28 cellular contexts compared by ENCODE assay signal in genomic region chr10:7892146-7892545, GRCh38.
"Had no signal": no experiment of that assay in that cellular context is flagged by ENCODE, and none has a peak within 500 bp of the region (broad histone marks: within the 10 kb centered on the region; RNA-seq: fewer than 3 reads in every experiment).

No MANE protein-coding gene starts in this region.

- H3K9me3 ChIP-seq: esophagus muscularis mucosa, heart left ventricle had no signal

- H3K9me3 Mint-ChIP-seq: activated B cell treated with CpG ODN at 0.5 μM for 24 hours; activated CD8-positive, alpha-beta T cell treated with anti-CD3 and anti-CD28 coated beads for 36 hours; activated naive CD4-positive, alpha-beta T cell treated with anti-CD3 and anti-CD28 coated beads for 36 hours; activated naive CD4-positive, alpha-beta T cell treated with anti-CD3 and anti-CD28 coated beads, Interleukin-2, amount 50 U/mL, for 24 hours; activated naive CD8-positive, alpha-beta T cell treated with anti-CD3 and anti-CD28 coated beads for 36 hours; activated naive CD8-positive, alpha-beta T cell treated with anti-CD3 and anti-CD28 coated beads, Interleukin-2, amount 50 U/mL, for 24 hours; activated T-cell treated with anti-CD3 and anti-CD28 coated beads, Interleukin-2, amount 50 U/mL, for 4 hours; activated T-helper 2 cell treated with anti-CD3 and anti-CD28 coated beads, Interferon-gamma antibody, Interleukin-2, Interleukin-4, amounts not matched to agents 10 μg/mL and 5 μg/mL and 100 μg/mL, durations not matched to agents 14 hours and 24 hours and 36 hours; central memory CD8-positive, alpha-beta T cell; effector memory CD8-positive, alpha-beta T cell; T-helper 2 cell treated with Interferon-gamma antibody and Interleukin-4, amounts not matched to agents 5 μg/mL and 100 μg/mL, for 36 hours had no signal

- H3K27ac Mint-ChIP-seq: activated B cell treated with CpG ODN at 0.5 μM for 24 hours; activated CD8-positive, alpha-beta T cell treated with anti-CD3 and anti-CD28 coated beads for 36 hours; activated naive CD4-positive, alpha-beta T cell treated with anti-CD3 and anti-CD28 coated beads for 36 hours; activated naive CD4-positive, alpha-beta T cell treated with anti-CD3 and anti-CD28 coated beads, Interleukin-2, amount 50 U/mL, for 24 hours; activated naive CD8-positive, alpha-beta T cell treated with anti-CD3 and anti-CD28 coated beads for 36 hours; activated naive CD8-positive, alpha-beta T cell treated with anti-CD3 and anti-CD28 coated beads, Interleukin-2, amount 50 U/mL, for 24 hours; activated T-helper 2 cell treated with anti-CD3 and anti-CD28 coated beads, Interferon-gamma antibody, Interleukin-2, Interleukin-4, amounts not matched to agents 10 μg/mL and 5 μg/mL and 100 μg/mL, durations not matched to agents 14 hours and 24 hours and 36 hours; effector memory CD8-positive, alpha-beta T cell; T-helper 17 cell; T-helper 2 cell treated with Interferon-gamma antibody and Interleukin-4, amounts not matched to agents 5 μg/mL and 100 μg/mL, for 36 hours had no signal

- H3K27me3 Mint-ChIP-seq: activated B cell treated with CpG ODN at 0.5 μM for 24 hours; activated CD8-positive, alpha-beta T cell treated with anti-CD3 and anti-CD28 coated beads for 36 hours; activated naive CD4-positive, alpha-beta T cell treated with anti-CD3 and anti-CD28 coated beads, Interleukin-2, amount 50 U/mL, for 24 hours; activated naive CD8-positive, alpha-beta T cell treated with anti-CD3 and anti-CD28 coated beads for 36 hours; activated naive CD8-positive, alpha-beta T cell treated with anti-CD3 and anti-CD28 coated beads, Interleukin-2, amount 50 U/mL, for 24 hours; central memory CD8-positive, alpha-beta T cell; effector memory CD8-positive, alpha-beta T cell; T-helper 17 cell had no signal

- DNase-seq: activated B cell treated with CpG ODN at 0.5 μM for 24 hours; activated CD4-positive, alpha-beta T cell treated with anti-CD3 and anti-CD28 coated beads for 48 hours; activated CD4-positive, alpha-beta T cell treated with anti-CD3 and anti-CD28 coated beads, Interleukin-2, amount 50 U/mL, for 1 hour; activated CD4-positive, alpha-beta T cell treated with anti-CD3 and anti-CD28 coated beads, Interleukin-2, amount 50 U/mL, for 48 hours; activated CD8-positive, alpha-beta memory T cell treated with anti-CD3 and anti-CD28 coated beads for 24 hours; activated CD8-positive, alpha-beta T cell treated with anti-CD3 and anti-CD28 coated beads for 36 hours; activated effector memory CD4-positive, alpha-beta T cell treated with anti-CD3 and anti-CD28 coated beads, Interleukin-2, amount 50 U/mL, for 16 hours; activated naive CD4-positive, alpha-beta T cell treated with anti-CD3 and anti-CD28 coated beads for 36 hours; activated naive CD8-positive, alpha-beta T cell treated with anti-CD3 and anti-CD28 coated beads for 36 hours; activated naive CD8-positive, alpha-beta T cell treated with anti-CD3 and anti-CD28 coated beads, Interleukin-2, amount 50 U/mL, for 24 hours; activated T-cell treated with anti-CD3 and anti-CD28 coated beads, Interleukin-2, amount 50 U/mL, for 4 hours; amniotic stem cell; anterior cingulate cortex; brain microvascular endothelial cell; cortex of kidney; effector CD4-positive, alpha-beta T cell; effector memory CD8-positive, alpha-beta T cell; erythroblast; heart left ventricle; T-helper 1 cell; T-helper 17 cell; T1000; WERI-Rb-1 had no signal

- H3K4me3 ChIP-seq: esophagus muscularis mucosa, heart left ventricle had no signal

- H3K4me3 Mint-ChIP-seq: activated B cell treated with CpG ODN at 0.5 μM for 24 hours; activated CD8-positive, alpha-beta T cell treated with anti-CD3 and anti-CD28 coated beads for 36 hours; activated naive CD4-positive, alpha-beta T cell treated with anti-CD3 and anti-CD28 coated beads for 36 hours; activated naive CD4-positive, alpha-beta T cell treated with anti-CD3 and anti-CD28 coated beads, Interleukin-2, amount 50 U/mL, for 24 hours; activated naive CD8-positive, alpha-beta T cell treated with anti-CD3 and anti-CD28 coated beads for 36 hours; activated naive CD8-positive, alpha-beta T cell treated with anti-CD3 and anti-CD28 coated beads, Interleukin-2, amount 50 U/mL, for 24 hours; activated T-cell treated with anti-CD3 and anti-CD28 coated beads, Interleukin-2, amount 50 U/mL, for 4 hours; central memory CD8-positive, alpha-beta T cell; effector memory CD8-positive, alpha-beta T cell; T-helper 17 cell; T-helper 2 cell treated with Interferon-gamma antibody and Interleukin-4, amounts not matched to agents 5 μg/mL and 100 μg/mL, for 36 hours had no signal

- H3K27me3 ChIP-seq: brain microvascular endothelial cell, esophagus muscularis mucosa, heart left ventricle had no signal

- H3K36me3 ChIP-seq: brain microvascular endothelial cell, WERI-Rb-1 had no signal
